In the genomic region with DNA sequence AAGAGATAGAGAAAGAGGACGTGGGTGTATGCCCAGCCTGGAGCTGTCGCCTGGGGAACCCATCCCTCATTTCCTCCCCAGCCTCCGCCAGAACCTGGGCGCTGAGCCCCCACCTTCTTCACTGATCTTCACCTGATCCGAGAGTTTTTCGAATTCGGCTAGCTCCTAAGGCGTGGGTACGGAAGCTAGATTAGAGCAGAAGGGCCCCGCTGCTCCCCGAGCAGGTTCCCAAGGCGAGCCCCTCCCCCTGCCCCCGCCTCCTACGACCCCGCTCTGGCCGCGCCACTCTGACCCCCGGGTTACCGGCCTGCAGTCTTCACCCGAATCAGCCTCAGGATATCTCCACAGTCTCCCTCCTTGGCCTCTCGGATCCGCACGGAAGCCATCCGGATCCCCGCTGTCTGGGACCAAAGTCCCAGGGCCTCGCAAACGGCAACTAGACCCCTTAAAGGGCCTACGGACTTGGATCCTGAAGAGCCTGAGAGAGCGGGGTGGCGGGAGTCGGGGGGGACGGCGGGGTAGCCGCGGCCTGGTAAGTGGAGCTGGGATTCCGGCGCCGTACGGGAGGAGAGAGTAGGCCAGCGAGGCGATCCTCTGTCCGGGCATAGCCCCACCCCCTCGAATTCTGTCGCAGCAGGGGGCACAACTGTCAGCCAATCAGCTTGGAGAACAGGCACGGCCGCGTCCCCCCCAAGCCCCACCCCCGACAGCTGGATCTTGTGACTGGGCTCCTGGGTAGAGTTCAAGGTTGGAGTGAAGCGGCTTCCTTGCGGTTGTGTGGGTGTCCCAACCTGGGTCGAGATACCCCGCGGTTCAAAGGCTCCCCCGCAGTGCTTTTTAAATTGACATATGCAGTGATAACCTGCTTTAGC, we compare ENCODE assay signal across 1 cellular context.
TF ChIP-seq lines count a peak whose summit lies in the region.

A gene (minus strand): TSS at position 572 of the 872 bp plus-strand sequence. CDS start 186 bp downstream, at position 386.

TF ChIP-seq in HepG2, 621 proteins besides CTCF, POLR2A, EP300 and RAD21 (continued from another document and continues in another):
- TF ChIP-seq, protein P1, sequence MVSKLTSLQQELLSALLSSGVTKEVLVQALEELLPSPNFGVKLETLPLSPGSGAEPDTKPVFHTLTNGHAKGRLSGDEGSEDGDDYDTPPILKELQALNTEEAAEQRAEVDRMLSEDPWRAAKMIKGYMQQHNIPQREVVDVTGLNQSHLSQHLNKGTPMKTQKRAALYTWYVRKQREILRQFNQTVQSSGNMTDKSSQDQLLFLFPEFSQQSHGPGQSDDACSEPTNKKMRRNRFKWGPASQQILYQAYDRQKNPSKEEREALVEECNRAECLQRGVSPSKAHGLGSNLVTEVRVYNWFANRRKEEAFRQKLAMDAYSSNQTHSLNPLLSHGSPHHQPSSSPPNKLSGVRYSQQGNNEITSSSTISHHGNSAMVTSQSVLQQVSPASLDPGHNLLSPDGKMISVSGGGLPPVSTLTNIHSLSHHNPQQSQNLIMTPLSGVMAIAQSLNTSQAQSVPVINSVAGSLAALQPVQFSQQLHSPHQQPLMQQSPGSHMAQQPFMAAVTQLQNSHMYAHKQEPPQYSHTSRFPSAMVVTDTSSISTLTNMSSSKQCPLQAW (CRISPR knock-in tag; IDR thresholded peaks at IDR 0.05), result peak; percentile 87
- TF ChIP-seq NFKB2 (CRISPR knock-in tag; IDR thresholded peaks at IDR 0.05; ENCODE audit: borderline replicate concordance), result peak; percentile 66; the same call in 1 of the 2 replicates
- TF ChIP-seq, protein P2, sequence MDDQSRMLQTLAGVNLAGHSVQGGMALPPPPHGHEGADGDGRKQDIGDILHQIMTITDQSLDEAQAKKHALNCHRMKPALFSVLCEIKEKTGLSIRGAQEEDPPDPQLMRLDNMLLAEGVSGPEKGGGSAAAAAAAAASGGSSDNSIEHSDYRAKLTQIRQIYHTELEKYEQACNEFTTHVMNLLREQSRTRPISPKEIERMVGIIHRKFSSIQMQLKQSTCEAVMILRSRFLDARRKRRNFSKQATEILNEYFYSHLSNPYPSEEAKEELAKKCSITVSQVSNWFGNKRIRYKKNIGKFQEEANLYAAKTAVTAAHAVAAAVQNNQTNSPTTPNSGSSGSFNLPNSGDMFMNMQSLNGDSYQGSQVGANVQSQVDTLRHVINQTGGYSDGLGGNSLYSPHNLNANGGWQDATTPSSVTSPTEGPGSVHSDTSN (CRISPR knock-in tag; IDR thresholded peaks at IDR 0.05; ENCODE audit: borderline replicate concordance), result no peak
- peak; percentile 51 for TF ChIP-seq DMAP1 (CRISPR knock-in tag; IDR thresholded peaks at IDR 0.05)
- TF ChIP-seq, protein P3, sequence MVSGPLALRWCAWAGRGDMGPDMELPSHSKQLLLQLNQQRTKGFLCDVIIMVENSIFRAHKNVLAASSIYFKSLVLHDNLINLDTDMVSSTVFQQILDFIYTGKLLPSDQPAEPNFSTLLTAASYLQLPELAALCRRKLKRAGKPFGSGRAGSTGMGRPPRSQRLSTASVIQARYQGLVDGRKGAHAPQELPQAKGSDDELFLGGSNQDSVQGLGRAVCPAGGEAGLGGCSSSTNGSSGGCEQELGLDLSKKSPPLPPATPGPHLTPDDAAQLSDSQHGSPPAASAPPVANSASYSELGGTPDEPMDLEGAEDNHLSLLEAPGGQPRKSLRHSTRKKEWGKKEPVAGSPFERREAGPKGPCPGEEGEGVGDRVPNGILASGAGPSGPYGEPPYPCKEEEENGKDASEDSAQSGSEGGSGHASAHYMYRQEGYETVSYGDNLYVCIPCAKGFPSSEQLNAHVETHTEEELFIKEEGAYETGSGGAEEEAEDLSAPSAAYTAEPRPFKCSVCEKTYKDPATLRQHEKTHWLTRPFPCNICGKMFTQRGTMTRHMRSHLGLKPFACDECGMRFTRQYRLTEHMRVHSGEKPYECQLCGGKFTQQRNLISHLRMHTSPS (CRISPR knock-in tag; IDR thresholded peaks at IDR 0.05; ENCODE audit: low read depth), result 0 out of 2 replicates have a peak, but pooled peaks have one; percentile 41
- TF ChIP-seq ZNF713 (CRISPR knock-in tag; IDR thresholded peaks at IDR 0.05), result no peak
- peak; percentile 78; the same call in 1 of the 2 replicates for TF ChIP-seq KDM2A (CRISPR knock-in tag; IDR thresholded peaks at IDR 0.05; ENCODE audit: borderline replicate concordance, low read depth)
- TF ChIP-seq, protein P4, sequence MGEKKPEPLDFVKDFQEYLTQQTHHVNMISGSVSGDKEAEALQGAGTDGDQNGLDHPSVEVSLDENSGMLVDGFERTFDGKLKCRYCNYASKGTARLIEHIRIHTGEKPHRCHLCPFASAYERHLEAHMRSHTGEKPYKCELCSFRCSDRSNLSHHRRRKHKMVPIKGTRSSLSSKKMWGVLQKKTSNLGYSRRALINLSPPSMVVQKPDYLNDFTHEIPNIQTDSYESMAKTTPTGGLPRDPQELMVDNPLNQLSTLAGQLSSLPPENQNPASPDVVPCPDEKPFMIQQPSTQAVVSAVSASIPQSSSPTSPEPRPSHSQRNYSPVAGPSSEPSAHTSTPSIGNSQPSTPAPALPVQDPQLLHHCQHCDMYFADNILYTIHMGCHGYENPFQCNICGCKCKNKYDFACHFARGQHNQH (CRISPR knock-in tag; IDR thresholded peaks at IDR 0.05), result peak; percentile 85
- TF ChIP-seq ATRX (CRISPR knock-in tag; IDR thresholded peaks at IDR 0.05; ENCODE audit: borderline replicate concordance), result no peak
- peak; percentile 22; the same call in 1 of the 2 replicates for TF ChIP-seq NKX3-1 (CRISPR knock-in tag; IDR thresholded peaks at IDR 0.05)
- TF ChIP-seq ISL2 (CRISPR knock-in tag; IDR thresholded peaks at IDR 0.05), result peak; percentile 69
- no peak for TF ChIP-seq REL (CRISPR knock-in tag; conservative IDR thresholded peaks at IDR 0.05)
- TF ChIP-seq ZMYM4 (CRISPR knock-in tag; IDR thresholded peaks at IDR 0.05), result peak; percentile 66
- TF ChIP-seq ZNF775 (CRISPR knock-in tag; IDR thresholded peaks at IDR 0.05; ENCODE audit: borderline replicate concordance), result no peak
- no peak for TF ChIP-seq ZNF674 (CRISPR knock-in tag; IDR thresholded peaks at IDR 0.05; ENCODE audit: low read depth)
- TF ChIP-seq, protein P5, sequence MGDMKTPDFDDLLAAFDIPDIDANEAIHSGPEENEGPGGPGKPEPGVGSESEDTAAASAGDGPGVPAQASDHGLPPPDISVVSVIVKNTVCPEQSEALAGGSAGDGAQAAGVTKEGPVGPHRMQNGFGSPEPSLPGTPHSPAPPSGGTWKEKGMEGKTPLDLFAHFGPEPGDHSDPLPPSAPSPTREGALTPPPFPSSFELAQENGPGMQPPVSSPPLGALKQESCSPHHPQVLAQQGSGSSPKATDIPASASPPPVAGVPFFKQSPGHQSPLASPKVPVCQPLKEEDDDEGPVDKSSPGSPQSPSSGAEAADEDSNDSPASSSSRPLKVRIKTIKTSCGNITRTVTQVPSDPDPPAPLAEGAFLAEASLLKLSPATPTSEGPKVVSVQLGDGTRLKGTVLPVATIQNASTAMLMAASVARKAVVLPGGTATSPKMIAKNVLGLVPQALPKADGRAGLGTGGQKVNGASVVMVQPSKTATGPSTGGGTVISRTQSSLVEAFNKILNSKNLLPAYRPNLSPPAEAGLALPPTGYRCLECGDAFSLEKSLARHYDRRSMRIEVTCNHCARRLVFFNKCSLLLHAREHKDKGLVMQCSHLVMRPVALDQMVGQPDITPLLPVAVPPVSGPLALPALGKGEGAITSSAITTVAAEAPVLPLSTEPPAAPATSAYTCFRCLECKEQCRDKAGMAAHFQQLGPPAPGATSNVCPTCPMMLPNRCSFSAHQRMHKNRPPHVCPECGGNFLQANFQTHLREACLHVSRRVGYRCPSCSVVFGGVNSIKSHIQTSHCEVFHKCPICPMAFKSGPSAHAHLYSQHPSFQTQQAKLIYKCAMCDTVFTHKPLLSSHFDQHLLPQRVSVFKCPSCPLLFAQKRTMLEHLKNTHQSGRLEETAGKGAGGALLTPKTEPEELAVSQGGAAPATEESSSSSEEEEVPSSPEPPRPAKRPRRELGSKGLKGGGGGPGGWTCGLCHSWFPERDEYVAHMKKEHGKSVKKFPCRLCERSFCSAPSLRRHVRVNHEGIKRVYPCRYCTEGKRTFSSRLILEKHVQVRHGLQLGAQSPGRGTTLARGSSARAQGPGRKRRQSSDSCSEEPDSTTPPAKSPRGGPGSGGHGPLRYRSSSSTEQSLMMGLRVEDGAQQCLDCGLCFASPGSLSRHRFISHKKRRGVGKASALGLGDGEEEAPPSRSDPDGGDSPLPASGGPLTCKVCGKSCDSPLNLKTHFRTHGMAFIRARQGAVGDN (CRISPR knock-in tag; IDR thresholded peaks at IDR 0.05), result peak; percentile 75
- peak; percentile 52; the same call in 1 of the 2 replicates for TF ChIP-seq ZNF34 (CRISPR knock-in tag; IDR thresholded peaks at IDR 0.05; ENCODE audit: borderline replicate concordance)
- TF ChIP-seq, protein P6, sequence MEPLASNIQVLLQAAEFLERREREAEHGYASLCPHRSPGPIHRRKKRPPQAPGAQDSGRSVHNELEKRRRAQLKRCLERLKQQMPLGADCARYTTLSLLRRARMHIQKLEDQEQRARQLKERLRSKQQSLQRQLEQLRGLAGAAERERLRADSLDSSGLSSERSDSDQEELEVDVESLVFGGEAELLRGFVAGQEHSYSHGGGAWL (CRISPR knock-in tag; IDR thresholded peaks at IDR 0.05), result peak; percentile 67; the same call in 1 of the 2 replicates
- TF ChIP-seq, protein P7, sequence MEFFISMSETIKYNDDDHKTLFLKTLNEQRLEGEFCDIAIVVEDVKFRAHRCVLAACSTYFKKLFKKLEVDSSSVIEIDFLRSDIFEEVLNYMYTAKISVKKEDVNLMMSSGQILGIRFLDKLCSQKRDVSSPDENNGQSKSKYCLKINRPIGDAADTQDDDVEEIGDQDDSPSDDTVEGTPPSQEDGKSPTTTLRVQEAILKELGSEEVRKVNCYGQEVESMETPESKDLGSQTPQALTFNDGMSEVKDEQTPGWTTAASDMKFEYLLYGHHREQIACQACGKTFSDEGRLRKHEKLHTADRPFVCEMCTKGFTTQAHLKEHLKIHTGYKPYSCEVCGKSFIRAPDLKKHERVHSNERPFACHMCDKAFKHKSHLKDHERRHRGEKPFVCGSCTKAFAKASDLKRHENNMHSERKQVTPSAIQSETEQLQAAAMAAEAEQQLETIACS (CRISPR knock-in tag; IDR thresholded peaks at IDR 0.05), result no peak
- TF ChIP-seq SP1 (IDR thresholded peaks at IDR 0.05), result no peak
- peak; percentile 75; the same call in 1 of the 2 replicates for TF ChIP-seq SP1 (CRISPR knock-in tag; IDR thresholded peaks at IDR 0.05)
- TF ChIP-seq KMT2B (CRISPR knock-in tag; IDR thresholded peaks at IDR 0.05), result peak; percentile 53; the same call in 1 of the 2 replicates
- peak; percentile 86 for TF ChIP-seq TAF1 (CRISPR knock-in tag; IDR thresholded peaks at IDR 0.05)
- peak; percentile 66 for TF ChIP-seq SRSF1 (optimal IDR thresholded peaks at IDR 0.05; ENCODE audit: low read depth, low read length)
- TF ChIP-seq HOXD1 (CRISPR knock-in tag; IDR thresholded peaks at IDR 0.05), result peak; percentile 66; the same call in 1 of the 2 replicates
- no peak for TF ChIP-seq RBAK (CRISPR knock-in tag; IDR thresholded peaks at IDR 0.05)
- TF ChIP-seq ZNF607 (CRISPR knock-in tag; IDR thresholded peaks at IDR 0.05; ENCODE audit: borderline replicate concordance), result peak; percentile 45; the same call in 1 of the 2 replicates
- TF ChIP-seq, protein P8, sequence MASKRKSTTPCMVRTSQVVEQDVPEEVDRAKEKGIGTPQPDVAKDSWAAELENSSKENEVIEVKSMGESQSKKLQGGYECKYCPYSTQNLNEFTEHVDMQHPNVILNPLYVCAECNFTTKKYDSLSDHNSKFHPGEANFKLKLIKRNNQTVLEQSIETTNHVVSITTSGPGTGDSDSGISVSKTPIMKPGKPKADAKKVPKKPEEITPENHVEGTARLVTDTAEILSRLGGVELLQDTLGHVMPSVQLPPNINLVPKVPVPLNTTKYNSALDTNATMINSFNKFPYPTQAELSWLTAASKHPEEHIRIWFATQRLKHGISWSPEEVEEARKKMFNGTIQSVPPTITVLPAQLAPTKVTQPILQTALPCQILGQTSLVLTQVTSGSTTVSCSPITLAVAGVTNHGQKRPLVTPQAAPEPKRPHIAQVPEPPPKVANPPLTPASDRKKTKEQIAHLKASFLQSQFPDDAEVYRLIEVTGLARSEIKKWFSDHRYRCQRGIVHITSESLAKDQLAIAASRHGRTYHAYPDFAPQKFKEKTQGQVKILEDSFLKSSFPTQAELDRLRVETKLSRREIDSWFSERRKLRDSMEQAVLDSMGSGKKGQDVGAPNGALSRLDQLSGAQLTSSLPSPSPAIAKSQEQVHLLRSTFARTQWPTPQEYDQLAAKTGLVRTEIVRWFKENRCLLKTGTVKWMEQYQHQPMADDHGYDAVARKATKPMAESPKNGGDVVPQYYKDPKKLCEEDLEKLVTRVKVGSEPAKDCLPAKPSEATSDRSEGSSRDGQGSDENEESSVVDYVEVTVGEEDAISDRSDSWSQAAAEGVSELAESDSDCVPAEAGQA (IDR thresholded peaks at IDR 0.05; ENCODE audit: low read depth), result no peak
- TF ChIP-seq, protein P8 (CRISPR knock-in tag; IDR thresholded peaks at IDR 0.05; ENCODE audit: borderline replicate concordance), result no peak
- no peak for TF ChIP-seq ZNF749 (CRISPR knock-in tag; IDR thresholded peaks at IDR 0.05; ENCODE audit: borderline replicate concordance)
